In genomic region chr15:72171981-72172380, GRCh38 we compare ENCODE assay signal across 3 cellular contexts. TPM values are rescaled to one million over a fixed set of nuclear protein-coding genes. Genes with fewer than 3 reads are reported as not detected.
"Had no signal": no experiment of that assay in that cellular context is flagged by ENCODE, and none has a peak within 500 bp of the region (broad histone marks: within the 10 kb centered on the region; RNA-seq: fewer than 3 reads in every experiment).

No MANE protein-coding gene starts in this region.

RNA-seq across cellular contexts. Expression of gene GRAMD2A, which starts 25.6 kb away (rescaled TPM):
- total RNA-seq: HT1080, Right ventricle myocardium superior, SJSA1 had no signal
